In the genomic region with DNA sequence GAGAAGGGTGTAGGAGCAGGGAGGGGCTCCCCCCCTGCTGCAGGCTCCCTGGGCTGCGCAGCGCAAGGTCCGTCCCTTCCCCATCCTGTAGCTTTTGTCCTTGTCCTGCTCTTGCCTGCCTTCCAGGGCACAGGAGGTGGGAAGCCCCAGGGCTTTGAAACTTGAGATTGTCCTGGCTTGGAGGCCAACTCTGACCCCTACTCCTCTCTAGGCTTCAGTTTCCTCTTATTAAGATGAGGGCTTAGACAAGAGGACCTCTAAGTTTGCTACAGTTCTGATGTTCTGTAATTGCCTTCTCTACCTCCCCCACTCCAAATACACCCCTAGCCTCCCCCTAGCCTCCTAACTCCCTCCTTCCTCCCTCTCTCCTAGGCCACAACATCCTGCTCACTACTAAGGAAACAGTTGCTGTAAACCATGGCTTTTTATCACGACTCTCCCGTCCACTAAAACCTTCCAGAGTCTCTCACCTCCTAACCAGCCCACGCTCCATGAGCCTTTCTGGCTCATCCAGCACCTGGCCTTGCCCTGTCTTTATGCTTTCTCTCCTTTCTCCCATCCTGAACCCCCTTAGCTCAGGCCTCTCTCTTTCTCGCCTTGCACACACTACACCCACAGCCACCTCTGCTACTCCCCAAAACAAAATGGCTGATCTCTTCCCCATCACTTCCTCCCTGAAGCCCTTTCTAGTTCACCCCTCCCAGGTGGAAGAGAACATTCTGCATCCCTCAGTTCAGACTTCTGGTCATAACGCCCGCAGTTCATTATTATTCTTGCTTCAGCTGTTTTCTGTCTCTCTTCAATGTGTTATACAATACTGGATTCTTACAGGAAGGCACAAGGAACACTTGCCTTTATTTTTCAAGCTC, we compare ENCODE assay signal across 9 cellular contexts. TPM values are rescaled to one million over a fixed set of nuclear protein-coding genes. Genes with fewer than 3 reads are reported as not detected.
A peak's percentile ranks its signal among the peaks of the same experiment; 100 is the strongest.
DNase-seq lines count a peak whose midpoint lies in the region; ATAC-seq and TF ChIP-seq lines count a peak whose summit lies in the region.
"Had no signal": no experiment of that assay in that cellular context is flagged by ENCODE, and none has a peak within 500 bp of the region (broad histone marks: within the 10 kb centered on the region; RNA-seq: fewer than 3 reads in every experiment).

No MANE protein-coding gene starts in this region.

- no peaks in the 10 kb centered on the region for H3K9me3 ChIP-seq in CD4-positive, CD25-positive, alpha-beta regulatory T cell (ENCODE audit: control insufficient read depth in 2 of 2, low read length in 2 of 2)
- no peaks in the 10 kb centered on the region for H3K9me3 ChIP-seq in hepatocyte (ENCODE audit: low read depth)

- peak overlapping the region; percentile 86 for H2AFZ ChIP-seq in hepatocyte

- TF ChIP-seq CTCF in hepatocyte (IDR thresholded peaks at IDR 0.05; ENCODE audit: poor library complexity): no peak

- no peaks in the 10 kb centered on the region for H3K9me3 Mint-ChIP-seq in CD4-positive, CD25-positive, alpha-beta regulatory T cell
- no peaks in the 10 kb centered on the region for H3K9me3 Mint-ChIP-seq in activated CD4-positive, alpha-beta memory T cell treated with anti-CD3 and anti-CD28 coated beads, Interleukin-2, amount 10 ng/mL, durations not matched to agents 7 days and 5 days
- no peaks in the 10 kb centered on the region for H3K9me3 Mint-ChIP-seq in stimulated activated memory B cell treated with anti-CD40 and anti-IgM and Interleukin-4, amounts not matched to agents 10 μg/mL and 1 μg/mL and 100 μg/mL, for 72 hours

- H3K27ac Mint-ChIP-seq in CD4-positive, CD25-positive, alpha-beta regulatory T cell: peak overlapping the region; percentile 93 to 95 (median 93)
- H3K27ac Mint-ChIP-seq in activated CD4-positive, alpha-beta memory T cell treated with anti-CD3 and anti-CD28 coated beads, Interleukin-2, amount 10 ng/mL, durations not matched to agents 7 days and 5 days: peak overlapping the region; percentile 77
- peak overlapping the region; percentile 57 for H3K27ac Mint-ChIP-seq in stimulated activated memory B cell treated with anti-CD40 and anti-IgM and Interleukin-4, amounts not matched to agents 10 μg/mL and 1 μg/mL and 100 μg/mL, for 72 hours

- no peaks in the 10 kb centered on the region for H3K79me2 ChIP-seq in hepatocyte

- peaks cover 8 to 31% (median 23%) of the 10 kb centered on the region in 4 donors for H3K4me1 Mint-ChIP-seq in CD4-positive, CD25-positive, alpha-beta regulatory T cell
- peaks cover 24% of the 10 kb centered on the region for H3K4me1 Mint-ChIP-seq in activated CD4-positive, alpha-beta memory T cell treated with anti-CD3 and anti-CD28 coated beads, Interleukin-2, amount 10 ng/mL, durations not matched to agents 7 days and 5 days
- peaks cover 22% of the 10 kb centered on the region for H3K4me1 Mint-ChIP-seq in stimulated activated memory B cell treated with anti-CD40 and anti-IgM and Interleukin-4, amounts not matched to agents 10 μg/mL and 1 μg/mL and 100 μg/mL, for 72 hours

- peak overlapping the region; percentile 65 for H3K27ac ChIP-seq in CD4-positive, CD25-positive, alpha-beta regulatory T cell (ENCODE audit: insufficient read depth, low read length, poor library complexity, severe bottlenecking)
- H3K27ac ChIP-seq in hepatocyte: peak overlapping the region; percentile 76

- no peaks in the 10 kb centered on the region for H4K20me1 ChIP-seq in hepatocyte (ENCODE audit: insufficient read depth, poor library complexity, severe bottlenecking)

- H3K9me2 ChIP-seq in hepatocyte (replicated peaks; ENCODE audit: insufficient read depth): no peaks in the 10 kb centered on the region

- H3K4me3 Mint-ChIP-seq in CD4-positive, CD25-positive, alpha-beta regulatory T cell: peak overlapping the region; percentile 88 to 95 (median 90)
- peak overlapping the region; percentile 77 for H3K4me3 Mint-ChIP-seq in activated CD4-positive, alpha-beta memory T cell treated with anti-CD3 and anti-CD28 coated beads, Interleukin-2, amount 10 ng/mL, durations not matched to agents 7 days and 5 days
- H3K4me3 Mint-ChIP-seq in stimulated activated memory B cell treated with anti-CD40 and anti-IgM and Interleukin-4, amounts not matched to agents 10 μg/mL and 1 μg/mL and 100 μg/mL, for 72 hours: peak overlapping the region; percentile 83

- H3K27me3 ChIP-seq in CD4-positive, CD25-positive, alpha-beta regulatory T cell (ENCODE audit: control insufficient read depth, insufficient read depth, low read length): no peaks in the 10 kb centered on the region
- H3K27me3 ChIP-seq in hepatocyte: no peaks in the 10 kb centered on the region

- H3K4me1 ChIP-seq in CD4-positive, CD25-positive, alpha-beta regulatory T cell (ENCODE audit: control insufficient read depth, insufficient read depth, low read length, poor library complexity, severe bottlenecking): peaks cover 25% of the 10 kb centered on the region
- H3K4me1 ChIP-seq in hepatocyte (ENCODE audit: insufficient read depth): peaks cover 9% of the 10 kb centered on the region

- 62% methylated on average over 9 of the region's 9 CpGs for WGBS in hepatocyte (ENCODE audit: low lambda C conversion rate, missing lambda C conversion rate)

- H3K4me2 ChIP-seq in hepatocyte: peak overlapping the region; percentile 82

- POLR2A ChIA-PET in HEK293T (lab: Yijun Ruan, JAX): interaction anchor here (1.2 to 2.4 kb wide), 2 partner anchors 31 to 47 kb away, joined by 3 to 13 read pairs; no protein-coding TSS in a partner anchor
- POLR2A ChIA-PET in activated CD4-positive, alpha-beta memory T cell treated with anti-CD3 and anti-CD28 coated beads, Interleukin-2, amount 10 ng/mL, durations not matched to agents 7 days and 5 days (lab: Charles Lee): interaction anchor here (0.7 to 4.3 kb wide), 14 partner anchors 8 to 171 kb away, joined by 3 to 51 read pairs (median 6); a partner anchor contains a TSS

- DNase-seq in CD4-positive, CD25-positive, alpha-beta regulatory T cell: peak in 1 of 3 donors; percentile 57
- DNase-seq in HEK293T (ENCODE audit: extremely low spot score): peak; percentile 22
- no peak for DNase-seq in activated CD4-positive, alpha-beta memory T cell treated with anti-CD3 and anti-CD28 coated beads, Interleukin-2, amount 10 ng/mL, durations not matched to agents 7 days and 5 days
- no peak for DNase-seq in hepatocyte (ENCODE audit: low spot score)
- DNase-seq in NCI-H2029 (lab: John Stamatoyannopoulos, UW): no peak
- no peak for DNase-seq in NCI-H82 treated with DMSO at 0.1 percent for 48 hours (lab: John Stamatoyannopoulos, UW; ENCODE audit: unreplicated experiment)

- H3K36me3 ChIP-seq in CD4-positive, CD25-positive, alpha-beta regulatory T cell (ENCODE audit: control insufficient read depth, insufficient read depth, low read length): no peaks in the 10 kb centered on the region
- no peaks in the 10 kb centered on the region for H3K36me3 ChIP-seq in hepatocyte (replicated peaks; ENCODE audit: insufficient read depth, low read depth)

- H3K4me3 ChIP-seq in CD4-positive, CD25-positive, alpha-beta regulatory T cell (ENCODE audit: low read depth, low read length): peak overlapping the region; percentile 64
- peak overlapping the region; percentile 23 for H3K4me3 ChIP-seq in hepatocyte

- peak; percentile 22 to 55 for ATAC-seq in CD4-positive, CD25-positive, alpha-beta regulatory T cell (ENCODE audit: low read depth in 2 of 2)
- no peak for ATAC-seq in stimulated activated memory B cell treated with anti-CD40 and anti-IgM and Interleukin-4, amounts not matched to agents 10 μg/mL and 1 μg/mL and 100 μg/mL, for 72 hours
- no peak for ATAC-seq in GM18520 (IDR thresholded peaks at IDR 0.05; ENCODE audit: unreplicated experiment)

- CTCF ChIA-PET in HEK293T (lab: Yijun Ruan, JAX): interaction anchor here (0.6 to 2.7 kb wide), 11 partner anchors 7 to 310 kb away, joined by 3 to 14 read pairs (median 5); a partner anchor contains a TSS
- CTCF ChIA-PET in activated CD4-positive, alpha-beta memory T cell treated with anti-CD3 and anti-CD28 coated beads, Interleukin-2, amount 10 ng/mL, durations not matched to agents 7 days and 5 days (lab: Charles Lee): interaction anchor here (0.6 to 6.0 kb wide), 29 partner anchors 8 to 482 kb away, joined by 3 to 68 read pairs (median 6); a partner anchor contains a TSS

- no peaks in the 10 kb centered on the region for H3K36me3 Mint-ChIP-seq in CD4-positive, CD25-positive, alpha-beta regulatory T cell
- no peaks in the 10 kb centered on the region for H3K36me3 Mint-ChIP-seq in activated CD4-positive, alpha-beta memory T cell treated with anti-CD3 and anti-CD28 coated beads, Interleukin-2, amount 10 ng/mL, durations not matched to agents 7 days and 5 days (ENCODE audit: low read depth)
- H3K36me3 Mint-ChIP-seq in stimulated activated memory B cell treated with anti-CD40 and anti-IgM and Interleukin-4, amounts not matched to agents 10 μg/mL and 1 μg/mL and 100 μg/mL, for 72 hours: no peaks in the 10 kb centered on the region

- H3K27me3 Mint-ChIP-seq in CD4-positive, CD25-positive, alpha-beta regulatory T cell: no peaks in the 10 kb centered on the region
- H3K27me3 Mint-ChIP-seq in activated CD4-positive, alpha-beta memory T cell treated with anti-CD3 and anti-CD28 coated beads, Interleukin-2, amount 10 ng/mL, durations not matched to agents 7 days and 5 days: no peaks in the 10 kb centered on the region
- H3K27me3 Mint-ChIP-seq in stimulated activated memory B cell treated with anti-CD40 and anti-IgM and Interleukin-4, amounts not matched to agents 10 μg/mL and 1 μg/mL and 100 μg/mL, for 72 hours: no peaks in the 10 kb centered on the region

RNA-seq across cellular contexts. Expression of a gene that starts 10.2 kb away (rescaled TPM):
- 4.4 TPM for total RNA-seq in CD4-positive, CD25-positive, alpha-beta regulatory T cell
- polyA plus RNA-seq in CD4-positive, CD25-positive, alpha-beta regulatory T cell: under 1 TPM; 0.11 to 0.68 (median 0.20) TPM
- total RNA-seq in activated CD4-positive, alpha-beta memory T cell treated with anti-CD3 and anti-CD28 coated beads, Interleukin-2, amount 10 ng/mL, durations not matched to agents 7 days and 5 days: 1 to 10 TPM; 1.6 to 2.3 TPM
- 38.1 and 42.9 TPM in 2 replicates for total RNA-seq in hepatocyte
- 37.1 and 41.3 TPM in 2 replicates for polyA plus RNA-seq in hepatocyte

RNA-seq across cellular contexts. Expression of a gene that starts 13.4 kb away (rescaled TPM):
- total RNA-seq in CD4-positive, CD25-positive, alpha-beta regulatory T cell: not detected
- polyA plus RNA-seq in CD4-positive, CD25-positive, alpha-beta regulatory T cell: not detected
- total RNA-seq in activated CD4-positive, alpha-beta memory T cell treated with anti-CD3 and anti-CD28 coated beads, Interleukin-2, amount 10 ng/mL, durations not matched to agents 7 days and 5 days: not detected
- 0.27 TPM in 1 of 2 replicates, not detected in the other for total RNA-seq in hepatocyte
- 0.36 and 2.7 TPM in 2 replicates for polyA plus RNA-seq in hepatocyte
- total RNA-seq: myocyte had no signal

RNA-seq across cellular contexts. Expression of a gene that starts 24.1 kb away (rescaled TPM):
- total RNA-seq in CD4-positive, CD25-positive, alpha-beta regulatory T cell: not detected
- 1 to 10 TPM in 1 of 4 donors, under 1 TPM in 3; 0.67 to 1.1 (median 0.88) TPM for polyA plus RNA-seq in CD4-positive, CD25-positive, alpha-beta regulatory T cell
- total RNA-seq in activated CD4-positive, alpha-beta memory T cell treated with anti-CD3 and anti-CD28 coated beads, Interleukin-2, amount 10 ng/mL, durations not matched to agents 7 days and 5 days: not detected
- total RNA-seq in hepatocyte: 2.9 and 3.1 TPM in 2 replicates
- polyA plus RNA-seq in hepatocyte: 2.8 and 4.3 TPM in 2 replicates

RNA-seq across cellular contexts. Expression of a gene that starts 43.3 kb away (rescaled TPM):
- total RNA-seq in CD4-positive, CD25-positive, alpha-beta regulatory T cell: 30.3 TPM
- 10 to 100 TPM; 38.8 to 58.2 (median 53.6) TPM for polyA plus RNA-seq in CD4-positive, CD25-positive, alpha-beta regulatory T cell
- total RNA-seq in activated CD4-positive, alpha-beta memory T cell treated with anti-CD3 and anti-CD28 coated beads, Interleukin-2, amount 10 ng/mL, durations not matched to agents 7 days and 5 days: 10 to 100 TPM; 34.3 to 37.2 TPM
- 28.0 and 31.2 TPM in 2 replicates for total RNA-seq in hepatocyte
- polyA plus RNA-seq in hepatocyte: 37.7 and 46.4 TPM in 2 replicates

RNA-seq across cellular contexts. Expression of a gene that starts 43.9 kb away (rescaled TPM):
- total RNA-seq in CD4-positive, CD25-positive, alpha-beta regulatory T cell: 37.9 TPM
- 10 to 100 TPM; 15.9 to 24.1 (median 19.7) TPM for polyA plus RNA-seq in CD4-positive, CD25-positive, alpha-beta regulatory T cell
- total RNA-seq in activated CD4-positive, alpha-beta memory T cell treated with anti-CD3 and anti-CD28 coated beads, Interleukin-2, amount 10 ng/mL, durations not matched to agents 7 days and 5 days: 10 to 100 TPM; 26.2 to 29.8 TPM
- total RNA-seq in hepatocyte: 25.2 TPM in 2 replicates
- 16.8 and 18.7 TPM in 2 replicates for polyA plus RNA-seq in hepatocyte

Comparison
In these comparisons a context has a peak if more than half of its experiments do, and no peak if none do; other contexts are left out.
1. ATAC-seq: peak in CD4-positive, CD25-positive, alpha-beta regulatory T cell (2 of 2); none in stimulated activated memory B cell treated with anti-CD40 and anti-IgM and Interleukin-4, amounts not matched to agents 10 μg/mL and 1 μg/mL and 100 μg/mL, for 72 hours (single experiment) and GM18520 (single experiment).
2. Peak in every context shown above with its lines, with median percentiles within 50 percentile points of each other: H3K27ac Mint-ChIP-seq and H3K4me3 Mint-ChIP-seq.